8 cellular contexts compared by ENCODE assay signal in genomic region chr6:26596579-26597388, GRCh38. TPM values are rescaled to one million over a fixed set of nuclear protein-coding genes. Genes with fewer than 3 reads are reported as not detected.
A peak's percentile ranks its signal among the peaks of the same experiment; 100 is the strongest.
DNase-seq lines count a peak whose midpoint lies in the region; ATAC-seq and TF ChIP-seq lines count a peak whose summit lies in the region.

ABT1 (plus strand) TSS chr6:26596953; CDS start chr6:26596983, 30 bp downstream.

- peaks cover 18% of the 10 kb centered on the region for H3K36me3 ChIP-seq in effector memory CD4-positive, alpha-beta T cell (ENCODE audit: control insufficient read depth, insufficient read depth, low read length)
- peaks cover 7 to 11% of the 10 kb centered on the region in 2 donors for H3K36me3 ChIP-seq in lung (ENCODE audit: control insufficient read depth in 2 of 2, insufficient read depth in 2 of 2, low read length in 2 of 2)

- peak; percentile 94 for ATAC-seq in lung (ENCODE audit: insufficient read depth, low FRiP score)

- H3K27ac ChIP-seq in effector memory CD4-positive, alpha-beta T cell (ENCODE audit: insufficient read depth, low read length, poor library complexity, severe bottlenecking), result peak within 1 kb of the TSS; percentile 90
- peak within 1 kb of the TSS; percentile 76 to 89 for H3K27ac ChIP-seq in lung (ENCODE audit: low read depth in 1 of 2, low read length in 1 of 2)

- peaks cover 9% of the 10 kb centered on the region for H3K4me1 ChIP-seq in effector memory CD4-positive, alpha-beta T cell (ENCODE audit: control insufficient read depth, insufficient read depth, low read length, poor library complexity, severe bottlenecking)
- H3K4me1 ChIP-seq in lung (ENCODE audit: control insufficient read depth in 2 of 2, insufficient read depth in 2 of 2, low read length in 2 of 2), result peaks cover 3 to 7% of the 10 kb centered on the region in 2 donors

- 0 to 1% methylated on average over 50 to 51 of the region's 51 CpGs for WGBS in lung, 2 donors

- H3K4me3 ChIP-seq in effector memory CD4-positive, alpha-beta T cell (ENCODE audit: insufficient read depth, low read depth, low read length, poor library complexity, severe bottlenecking), result peak within 1 kb of the TSS; percentile 83
- peak within 1 kb of the TSS; percentile 90 for H3K4me3 ChIP-seq in lung

- no peak for TF ChIP-seq CTCF in GM20000 (IDR thresholded peaks at IDR 0.05; ENCODE audit: extremely low read depth, missing control alignments)
- TF ChIP-seq CTCF in lung (IDR thresholded peaks at IDR 0.05; ENCODE audit: control extremely low read depth, extremely low read depth), result no peak

- H3K9me3 ChIP-seq in effector memory CD4-positive, alpha-beta T cell (ENCODE audit: control insufficient read depth, low read length), result no peaks in the 10 kb centered on the region
- no peaks in the 10 kb centered on the region for H3K9me3 ChIP-seq in lung (ENCODE audit: control insufficient read depth in 2 of 2, insufficient read depth in 1 of 2, low read length in 1 of 2)

- peaks cover 4% of the 10 kb centered on the region for H3K27me3 ChIP-seq in effector memory CD4-positive, alpha-beta T cell (replicated peaks; ENCODE audit: control insufficient read depth, insufficient read depth, low read length, poor library complexity, severe bottlenecking)
- no peaks in the 10 kb centered on the region for H3K27me3 ChIP-seq in lung (ENCODE audit: control insufficient read depth, insufficient read depth)

- DNase-seq in CMK (ENCODE audit: low read depth), result peak; percentile 97
- peak; percentile 92 for DNase-seq in GM20000 (ENCODE audit: low spot score)
- DNase-seq in HT-29 (ENCODE audit: low spot score), result peak; percentile 97
- DNase-seq in NK-92 treated with Interleukin-12 subunit alpha and Interleukin-12 subunit beta, amount 100 ng/mL, for 24 hours (lab: John Stamatoyannopoulos, UW), result peak; percentile 94
- DNase-seq in activated CD8-positive, alpha-beta memory T cell treated with anti-CD3 and anti-CD28 coated beads for 24 hours, result peak; percentile 98
- peak; percentile 92 to 96 (median 96) for DNase-seq in effector memory CD4-positive, alpha-beta T cell
- peak; percentile 98 for DNase-seq in lung (ENCODE audit: low spot score)
- DNase-seq in stimulated activated CD4-positive, alpha-beta T cell treated with anti-CD3 and anti-CD28 coated beads, TNF-alpha, amount 100 ng/mL, for 4 hours (ENCODE audit: low read depth in 3 of 3), result peak; percentile 95 to 97 (median 96)

RNA-seq across cellular contexts. Expression of gene ABT1, which starts in this region (rescaled TPM):
- 27.0 and 32.2 TPM in 2 replicates for total RNA-seq in HT-29 (2014; rRNA removed; shearing (Covaris generic))
- total RNA-seq in lung, result 10 to 100 TPM; 15.6 to 18.2 TPM
- polyA plus RNA-seq in lung, result 10 to 100 TPM; 13.4 to 20.9 TPM

Comparison
In these comparisons a context has a peak if more than half of its experiments do, and no peak if none do; other contexts are left out.
1. Peak in every context shown above with its lines: DNase-seq, ATAC-seq, H3K4me3 ChIP-seq and H3K27ac ChIP-seq.